ENCODE assay signal across 20 cellular contexts in the genomic region with DNA sequence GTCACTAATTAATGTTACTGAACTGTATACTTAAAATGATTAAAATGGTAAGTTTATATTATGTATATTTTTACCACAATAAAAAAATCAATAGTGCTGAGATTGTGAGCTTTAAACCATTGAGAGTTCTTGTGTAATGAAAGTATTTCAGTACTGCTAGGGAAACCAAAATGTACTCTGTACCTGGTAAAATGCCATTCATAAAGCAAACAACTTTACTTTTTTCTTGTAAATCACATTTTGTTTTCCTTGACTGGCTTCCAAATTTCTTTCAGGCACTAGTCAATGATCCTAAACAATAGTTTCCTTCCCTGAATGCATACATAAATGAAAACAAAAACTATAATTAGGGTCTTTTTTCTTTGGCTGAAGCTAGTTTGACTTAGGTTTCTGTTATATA. TPM values are rescaled to one million over a fixed set of nuclear protein-coding genes. Genes with fewer than 3 reads are reported as not detected.
"Had no signal": no experiment of that assay in that cellular context is flagged by ENCODE, and none has a peak within 500 bp of the region (broad histone marks: within the 10 kb centered on the region; RNA-seq: fewer than 3 reads in every experiment).

No MANE protein-coding gene starts in this region.

- DNase-seq: activated CD4-positive, alpha-beta T cell treated with anti-CD3 and anti-CD28 coated beads, Interleukin-2, amount 10 ng/mL, durations not matched to agents 24 days and 14 days; activated CD4-positive, CD25-positive, alpha-beta regulatory T cell; activated CD8-positive, alpha-beta memory T cell treated with anti-CD3 and anti-CD28 coated beads, Interleukin-2, amount 50 U/mL, for 4 hours; activated CD8-positive, alpha-beta T cell treated with anti-CD3 and anti-CD28 coated beads, Interleukin-2, amount 10 ng/mL, durations not matched to agents 7 days and 5 days; activated effector memory CD4-positive, alpha-beta T cell treated with anti-CD3 and anti-CD28 coated beads, Interleukin-2, amount 50 U/mL, for 16 hours; activated T-cell treated with anti-CD3 and anti-CD28 coated beads, Interleukin-2, amount 50 U/mL, for 48 hours; amygdala; brain microvascular endothelial cell; cortex of kidney; effector memory CD4-positive, alpha-beta T cell; foreskin melanocyte; ovary; stimulated activated CD4-positive, alpha-beta T cell treated with anti-CD3 and anti-CD28 coated beads, Interleukin-2, amount 100 ng/mL, for 48 hours; tibial artery had no signal

- H3K4me3 Mint-ChIP-seq: activated CD4-positive, alpha-beta T cell treated with anti-CD3 and anti-CD28 coated beads, Interleukin-2, amount 10 ng/mL, durations not matched to agents 24 days and 14 days; activated CD8-positive, alpha-beta T cell treated with anti-CD3 and anti-CD28 coated beads, Interleukin-2, amount 10 ng/mL, durations not matched to agents 7 days and 5 days; central memory CD8-positive, alpha-beta T cell; stimulated activated memory B cell treated with anti-CD40 and anti-IgM and Interleukin-4, amounts not matched to agents 10 μg/mL and 1 μg/mL and 100 μg/mL, for 72 hours; T-helper 2 cell treated with Interferon-gamma antibody and Interleukin-4, amounts not matched to agents 5 μg/mL and 100 μg/mL, for 36 hours had no signal

- H3K4me1 ChIP-seq: vagina had no signal

- H3K27ac Mint-ChIP-seq: activated CD4-positive, alpha-beta T cell treated with anti-CD3 and anti-CD28 coated beads, Interleukin-2, amount 10 ng/mL, durations not matched to agents 24 days and 14 days; activated CD8-positive, alpha-beta T cell treated with anti-CD3 and anti-CD28 coated beads, Interleukin-2, amount 10 ng/mL, durations not matched to agents 7 days and 5 days; activated naive CD4-positive, alpha-beta T cell treated with anti-CD3 and anti-CD28 coated beads, Interleukin-2, amount 50 U/mL, for 72 hours; stimulated activated memory B cell treated with anti-CD40 and anti-IgM and Interleukin-4, amounts not matched to agents 10 μg/mL and 1 μg/mL and 100 μg/mL, for 72 hours; T-helper 2 cell treated with Interferon-gamma antibody and Interleukin-4, amounts not matched to agents 5 μg/mL and 100 μg/mL, for 36 hours had no signal

- ATAC-seq: activated CD8-positive, alpha-beta T cell treated with anti-CD3 and anti-CD28 coated beads, Interleukin-2, amount 10 ng/mL, durations not matched to agents 7 days and 5 days; activated naive CD4-positive, alpha-beta T cell treated with anti-CD3 and anti-CD28 coated beads, Interleukin-2, amount 50 U/mL, for 72 hours; stimulated activated memory B cell treated with anti-CD40 and anti-IgM and Interleukin-4, amounts not matched to agents 10 μg/mL and 1 μg/mL and 100 μg/mL, for 72 hours had no signal

- H3K9me3 ChIP-seq: ovary, tibial artery, vagina had no signal

- H3K36me3 Mint-ChIP-seq: activated naive CD4-positive, alpha-beta T cell treated with anti-CD3 and anti-CD28 coated beads, Interleukin-2, amount 50 U/mL, for 72 hours; stimulated activated memory B cell treated with anti-CD40 and anti-IgM and Interleukin-4, amounts not matched to agents 10 μg/mL and 1 μg/mL and 100 μg/mL, for 72 hours had no signal

- H3K36me3 ChIP-seq: brain microvascular endothelial cell, ovary, tibial artery, vagina had no signal

- H3K27me3 ChIP-seq: brain microvascular endothelial cell, ovary, vagina had no signal

- H3K9me3 Mint-ChIP-seq: activated CD4-positive, alpha-beta T cell treated with anti-CD3 and anti-CD28 coated beads, Interleukin-2, amount 10 ng/mL, durations not matched to agents 24 days and 14 days; activated naive CD4-positive, alpha-beta T cell treated with anti-CD3 and anti-CD28 coated beads, Interleukin-2, amount 50 U/mL, for 72 hours; central memory CD8-positive, alpha-beta T cell; stimulated activated memory B cell treated with anti-CD40 and anti-IgM and Interleukin-4, amounts not matched to agents 10 μg/mL and 1 μg/mL and 100 μg/mL, for 72 hours; T-helper 2 cell treated with Interferon-gamma antibody and Interleukin-4, amounts not matched to agents 5 μg/mL and 100 μg/mL, for 36 hours had no signal

- H3K4me1 Mint-ChIP-seq: activated CD4-positive, alpha-beta T cell treated with anti-CD3 and anti-CD28 coated beads, Interleukin-2, amount 10 ng/mL, durations not matched to agents 24 days and 14 days; central memory CD8-positive, alpha-beta T cell; stimulated activated memory B cell treated with anti-CD40 and anti-IgM and Interleukin-4, amounts not matched to agents 10 μg/mL and 1 μg/mL and 100 μg/mL, for 72 hours had no signal

- H3K4me3 ChIP-seq: ovary, tibial artery, vagina had no signal

- H3K27ac ChIP-seq: brain microvascular endothelial cell, epithelial cell of prostate, ovary, tibial artery, vagina had no signal

RNA-seq across cellular contexts. Expression of a gene that starts 38.8 kb away (rescaled TPM):
- total RNA-seq: activated CD4-positive, alpha-beta T cell treated with anti-CD3 and anti-CD28 coated beads, Interleukin-2, amount 10 ng/mL, durations not matched to agents 24 days and 14 days; activated CD8-positive, alpha-beta T cell treated with anti-CD3 and anti-CD28 coated beads, Interleukin-2, amount 10 ng/mL, durations not matched to agents 7 days and 5 days; activated naive CD4-positive, alpha-beta T cell treated with anti-CD3 and anti-CD28 coated beads, Interleukin-2, amount 50 U/mL, for 72 hours had no signal
